11 cellular contexts compared by ENCODE assay signal in genomic region chr5:36689225-36689624, GRCh38.
DNase-seq lines count a peak whose midpoint lies in the region; ATAC-seq and TF ChIP-seq lines count a peak whose summit lies in the region.
"Had no signal": no experiment of that assay in that cellular context is flagged by ENCODE, and none has a peak within 500 bp of the region (broad histone marks: within the 10 kb centered on the region; RNA-seq: fewer than 3 reads in every experiment).

No MANE protein-coding gene starts in this region.

- no peak for TF ChIP-seq POLR2A in Peyer's patch (IDR thresholded peaks at IDR 0.05)

- H3K27me3 Mint-ChIP-seq in stimulated activated naive B cell treated with anti-CD40 and anti-IgM and Interleukin-4, amounts not matched to agents 10 μg/mL and 1 μg/mL and 100 μg/mL, for 72 hours = no peaks in the 10 kb centered on the region

- peak overlapping the region; percentile 28 to 32 for H3K4me3 Mint-ChIP-seq in stimulated activated naive B cell treated with anti-CD40 and anti-IgM and Interleukin-4, amounts not matched to agents 10 μg/mL and 1 μg/mL and 100 μg/mL, for 72 hours

- H3K36me3 Mint-ChIP-seq in stimulated activated naive B cell treated with anti-CD40 and anti-IgM and Interleukin-4, amounts not matched to agents 10 μg/mL and 1 μg/mL and 100 μg/mL, for 72 hours = no peaks in the 10 kb centered on the region

- H3K9me3 Mint-ChIP-seq in stimulated activated naive B cell treated with anti-CD40 and anti-IgM and Interleukin-4, amounts not matched to agents 10 μg/mL and 1 μg/mL and 100 μg/mL, for 72 hours = no peaks in the 10 kb centered on the region
- H3K9me3 Mint-ChIP-seq: activated naive CD4-positive, alpha-beta T cell treated with anti-CD3 and anti-CD28 coated beads, Interleukin-2, amount 50 U/mL, for 72 hours had no signal

- H3K36me3 ChIP-seq in Peyer's patch = no peaks in the 10 kb centered on the region

- H3K4me1 ChIP-seq in Peyer's patch = peaks cover 0 to 12% (median 1%) of the 10 kb centered on the region in 4 donors

- intact Hi-C loops in dorsolateral prefrontal cortex (cut with DNase I) = no loop called here

- peak; percentile 58 to 64 for ATAC-seq in stimulated activated naive B cell treated with anti-CD40 and anti-IgM and Interleukin-4, amounts not matched to agents 10 μg/mL and 1 μg/mL and 100 μg/mL, for 72 hours (replicated peaks)

- H3K4me3 ChIP-seq in dorsolateral prefrontal cortex (peak overlapping the region in 16 of 59 donors; percentile 60 to 81 (median 72)), Peyer's patch (no peak overlapping the region)
- H3K4me3 ChIP-seq: mucosa of descending colon had no signal

- H3K27ac ChIP-seq in dorsolateral prefrontal cortex (peak overlapping the region; percentile 44 to 97 (median 92)), Peyer's patch (no peak overlapping the region)

- DNase-seq in SIG-M5 treated with dmso at 0.1 percent for 504 hours (lab: John Stamatoyannopoulos, UW; ENCODE audit: unreplicated experiment) = peak; percentile 50
- no peak for DNase-seq in SIG-M5 (lab: John Stamatoyannopoulos, UW)
- peak; percentile 45 for DNase-seq in M059J (ENCODE audit: low read depth)
- no peak for DNase-seq in dorsolateral prefrontal cortex
- peak; percentile 46 for DNase-seq in stimulated activated naive B cell treated with anti-CD40 and anti-IgM and Interleukin-4, amounts not matched to agents 10 μg/mL and 1 μg/mL and 100 μg/mL, for 72 hours
- DNase-seq in NCI-H510A treated with DMSO at 0.1 percent for 48 hours (lab: John Stamatoyannopoulos, UW) = no peak
- no peak for DNase-seq in Peyer's patch
- DNase-seq in activated CD4-positive, alpha-beta T cell treated with anti-CD3 and anti-CD28 coated beads for 48 hours = no peak
- DNase-seq: NCI-H2171 had no signal

- peak overlapping the region; percentile 75 for H3K27ac Mint-ChIP-seq in stimulated activated naive B cell treated with anti-CD40 and anti-IgM and Interleukin-4, amounts not matched to agents 10 μg/mL and 1 μg/mL and 100 μg/mL, for 72 hours

- H3K27me3 ChIP-seq in dorsolateral prefrontal cortex (no peaks in the 10 kb centered on the region), Peyer's patch (no peaks in the 10 kb centered on the region)

- H3K4me1 Mint-ChIP-seq in stimulated activated naive B cell treated with anti-CD40 and anti-IgM and Interleukin-4, amounts not matched to agents 10 μg/mL and 1 μg/mL and 100 μg/mL, for 72 hours = peaks cover 21 to 39% of the 10 kb centered on the region in 2 donors

- H3K9me3 ChIP-seq in Peyer's patch = no peaks in the 10 kb centered on the region
- H3K9me3 ChIP-seq: mucosa of descending colon had no signal

- TF ChIP-seq CTCF in dorsolateral prefrontal cortex (IDR thresholded peaks at IDR 0.05 in 54 of 56, conservative IDR thresholded peaks at IDR 0.05 in 2 of 56; ENCODE audit: low read depth in 1 of 56, partially characterized antibody in 56 of 56) (no peak), Peyer's patch (IDR thresholded peaks at IDR 0.05) (no peak)

Comparison
In these comparisons a context has a peak if more than half of its experiments do, and no peak if none do; other contexts are left out.
1. DNase-seq: peak in SIG-M5 treated with dmso at 0.1 percent for 504 hours (single experiment), M059J (single experiment) and stimulated activated naive B cell treated with anti-CD40 and anti-IgM and Interleukin-4, amounts not matched to agents 10 μg/mL and 1 μg/mL and 100 μg/mL, for 72 hours (single experiment); none in SIG-M5 (single experiment), dorsolateral prefrontal cortex (0 of 10), NCI-H510A treated with DMSO at 0.1 percent for 48 hours (single experiment), Peyer's patch (0 of 3) and activated CD4-positive, alpha-beta T cell treated with anti-CD3 and anti-CD28 coated beads for 48 hours (single experiment).
2. H3K27ac ChIP-seq: peak in dorsolateral prefrontal cortex (59 of 59); none in Peyer's patch (0 of 4).